8 cellular contexts compared by ENCODE assay signal in genomic region chr1:65687435-65688214, GRCh38.
DNase-seq lines count a peak whose midpoint lies in the region; ATAC-seq and TF ChIP-seq lines count a peak whose summit lies in the region.

No MANE protein-coding gene starts in this region.

- DNase-seq in EH (ENCODE audit: low read depth): peak; percentile 71
- DNase-seq in GM23338 (ENCODE audit: low spot score): peak; percentile 80
- peak; percentile 73 for DNase-seq in M059J (ENCODE audit: low read depth)
- DNase-seq in SK-MEL-5 (ENCODE audit: low read depth, low spot score): peak; percentile 67
- peak; percentile 88 for DNase-seq in activated naive CD4-positive, alpha-beta T cell treated with anti-CD3 and anti-CD28 coated beads for 36 hours
- peak; percentile 88 for DNase-seq in glutamatergic neuron
- DNase-seq in transverse colon: peak; percentile 90

- H3K4me3 Mint-ChIP-seq in GM23338 (no peak overlapping the region), glutamatergic neuron (ENCODE audit: unreplicated experiment) (no peak overlapping the region)
- no peak overlapping the region for H3K4me3 Mint-ChIP-seq in activated naive CD4-positive, alpha-beta T cell treated with anti-CD3 and anti-CD28 coated beads for 36 hours

- WGBS in transverse colon (ENCODE audit: low coverage in 1 of 2), 2 donors: 18 to 20% methylated on average over 6 to 8 of the region's 8 CpGs

- no peak overlapping the region for H3K27ac Mint-ChIP-seq in GM23338
- no peak overlapping the region for H3K27ac Mint-ChIP-seq in activated naive CD4-positive, alpha-beta T cell treated with anti-CD3 and anti-CD28 coated beads for 36 hours
- no peak overlapping the region for H3K27ac Mint-ChIP-seq in glutamatergic neuron (ENCODE audit: unreplicated experiment)

- H3K4me1 ChIP-seq in GM23338 (ENCODE audit: insufficient read depth) (no peaks in the 10 kb centered on the region), parathyroid adenoma (no peaks in the 10 kb centered on the region), transverse colon (peaks cover 0 to 19% (median 10%) of the 10 kb centered on the region in 4 donors)

- no peak for TF ChIP-seq POLR2A in transverse colon (IDR thresholded peaks at IDR 0.05)

- no peak overlapping the region for H3K9ac ChIP-seq in parathyroid adenoma

- H3K9me3 ChIP-seq in parathyroid adenoma (ENCODE audit: control insufficient read depth, low read length): no peaks in the 10 kb centered on the region
- no peaks in the 10 kb centered on the region for H3K9me3 ChIP-seq in transverse colon

- intact Hi-C loops in activated naive CD4-positive, alpha-beta T cell treated with anti-CD3 and anti-CD28 coated beads for 36 hours (cut with micrococcal nuclease): loop anchor here (1.0 to 10.0 kb wide), 10 partner anchors 256 to 1418 kb away; partner anchors contain the start of gene RAVER2
- intact Hi-C loops in transverse colon (cut with DNase I; ENCODE audit: low total_unique reads): loop anchor here (10.0 kb wide), 1 partner anchor 453 kb away; no protein-coding TSS in a partner anchor

- peak overlapping the region; percentile 38; the same call in 1 of the 2 replicates for H2AFZ ChIP-seq in GM23338
- peak overlapping the region; percentile 46 for H2AFZ ChIP-seq in parathyroid adenoma

- H3K4me2 ChIP-seq in GM23338 (no peak overlapping the region), parathyroid adenoma (ENCODE audit: low read length) (no peak overlapping the region)

- no peaks in the 10 kb centered on the region; the same call in 1 of the 2 replicates for H4K20me1 ChIP-seq in GM23338 (replicated peaks; ENCODE audit: insufficient read depth)

- peaks cover 6% of the 10 kb centered on the region; the same call in 2 of the 3 replicates for H3K4me1 Mint-ChIP-seq in GM23338
- H3K4me1 Mint-ChIP-seq in activated naive CD4-positive, alpha-beta T cell treated with anti-CD3 and anti-CD28 coated beads for 36 hours (ENCODE audit: low read depth): peaks cover 6% of the 10 kb centered on the region
- H3K4me1 Mint-ChIP-seq in glutamatergic neuron (ENCODE audit: low read depth, unreplicated experiment): peaks cover 6% of the 10 kb centered on the region

- TF ChIP-seq CTCF in GM23338 (conservative IDR thresholded peaks at IDR 0.05; ENCODE audit: low read depth in 2 of 2) (peak; percentile 89 to 98), glutamatergic neuron (IDR thresholded peaks at IDR 0.05; ENCODE audit: partially characterized antibody, unreplicated experiment) (peak; percentile 98), parathyroid adenoma (IDR thresholded peaks at IDR 0.05) (peak; percentile 85), transverse colon (IDR thresholded peaks at IDR 0.05) (peak; percentile 94 to 96 (median 95))

- no peaks in the 10 kb centered on the region for H3K9me2 ChIP-seq in GM23338 (ENCODE audit: insufficient read depth)

- H3K79me2 ChIP-seq in GM23338 (replicated peaks; ENCODE audit: insufficient read depth): no peaks in the 10 kb centered on the region
- no peaks in the 10 kb centered on the region for H3K79me2 ChIP-seq in parathyroid adenoma

- no peak overlapping the region for H3K27ac ChIP-seq in GM23338 (ENCODE audit: low read depth)
- H3K27ac ChIP-seq in parathyroid adenoma: no peak overlapping the region
- no peak overlapping the region for H3K27ac ChIP-seq in transverse colon

- no peaks in the 10 kb centered on the region for H3F3A ChIP-seq in GM23338 (replicated peaks; ENCODE audit: low read depth)

- H3K9me3 Mint-ChIP-seq in GM23338: peaks cover 25% of the 10 kb centered on the region
- no peaks in the 10 kb centered on the region for H3K9me3 Mint-ChIP-seq in activated naive CD4-positive, alpha-beta T cell treated with anti-CD3 and anti-CD28 coated beads for 36 hours
- H3K9me3 Mint-ChIP-seq in glutamatergic neuron (ENCODE audit: unreplicated experiment): peaks cover 3% of the 10 kb centered on the region

- in situ Hi-C loops in SK-MEL-5 (cut with HindIII; ENCODE audit: low pct_unique_long_range_greater_than_20kb, low sequenced_read_pairs): no loop called here
- in situ Hi-C loops in transverse colon (cut with MboI; ENCODE audit: low pct_ligation_motif_present in 1 of 4, low pct_unique_long_range_greater_than_20kb in 1 of 4, low sequenced_read_pairs in 3 of 4): loop anchor here (5.0 to 25.0 kb wide), 7 partner anchors 250 to 825 kb away; no protein-coding TSS in a partner anchor

- H3K36me3 Mint-ChIP-seq in GM23338 (ENCODE audit: low read depth) (peaks cover 10% of the 10 kb centered on the region), glutamatergic neuron (ENCODE audit: unreplicated experiment) (peaks cover 4% of the 10 kb centered on the region)
- no peaks in the 10 kb centered on the region for H3K36me3 Mint-ChIP-seq in activated naive CD4-positive, alpha-beta T cell treated with anti-CD3 and anti-CD28 coated beads for 36 hours (ENCODE audit: low read depth)

- H3K27me3 Mint-ChIP-seq in GM23338 (ENCODE audit: insufficient read depth, low read depth, poor library complexity) (peaks cover 8% of the 10 kb centered on the region), glutamatergic neuron (ENCODE audit: unreplicated experiment) (peaks cover 5% of the 10 kb centered on the region)
- peaks cover 9% of the 10 kb centered on the region for H3K27me3 Mint-ChIP-seq in activated naive CD4-positive, alpha-beta T cell treated with anti-CD3 and anti-CD28 coated beads for 36 hours (ENCODE audit: low read depth)

- CTCF ChIA-PET in activated naive CD4-positive, alpha-beta T cell treated with anti-CD3 and anti-CD28 coated beads for 36 hours (lab: Charles Lee): interaction anchor here (0.6 to 4.1 kb wide), 35 partner anchors 9 to 623 kb away, joined by 3 to 45 read pairs (median 4); no protein-coding TSS in a partner anchor

- no peak for TF ChIP-seq EP300 in transverse colon (IDR thresholded peaks at IDR 0.05; ENCODE audit: low read depth)

- H3K36me3 ChIP-seq in GM23338 (ENCODE audit: insufficient read depth): no peaks in the 10 kb centered on the region; the same call in 1 of the 2 replicates
- no peaks in the 10 kb centered on the region for H3K36me3 ChIP-seq in parathyroid adenoma (ENCODE audit: control insufficient read depth, insufficient read depth, low read length)
- H3K36me3 ChIP-seq in transverse colon: no peaks in the 10 kb centered on the region

- peak; percentile 96 for ATAC-seq in GM23338

- H3K4me3 ChIP-seq in GM23338 (no peak overlapping the region), parathyroid adenoma (ENCODE audit: low read depth, low read length) (no peak overlapping the region), transverse colon (no peak overlapping the region)

- H3K27me3 ChIP-seq in GM23338 (ENCODE audit: insufficient read depth) (no peaks in the 10 kb centered on the region), parathyroid adenoma (ENCODE audit: control insufficient read depth, insufficient read depth, low read length) (no peaks in the 10 kb centered on the region), transverse colon (no peaks in the 10 kb centered on the region)

TF ChIP-seq in GM23338, 12 proteins besides CTCF, POLR2A, EP300 and RAD21 (continues in another document):
- no peak for TF ChIP-seq ETS1 (IDR thresholded peaks at IDR 0.05)
- no peak for TF ChIP-seq NANOG (IDR thresholded peaks at IDR 0.05; ENCODE audit: borderline replicate concordance)
